In genomic region chr11:98952110-98952509, GRCh38 we compare ENCODE assay signal across 26 cellular contexts.
"Had no signal": no experiment of that assay in that cellular context is flagged by ENCODE, and none has a peak within 500 bp of the region (broad histone marks: within the 10 kb centered on the region; RNA-seq: fewer than 3 reads in every experiment).

No MANE protein-coding gene starts in this region.

- H3K27ac ChIP-seq: coronary artery, epithelial cell of prostate, esophagus squamous epithelium, gastrocnemius medialis, heart right ventricle, left lung, lower lobe of right lung had no signal

- H3K9me3 Mint-ChIP-seq: mesothelial cell of epicardium had no signal

- H3K27me3 ChIP-seq: esophagus squamous epithelium, gastrocnemius medialis, left lung had no signal

- H3K4me3 ChIP-seq: coronary artery, esophagus squamous epithelium, gastrocnemius medialis, heart right ventricle, left lung, lower lobe of right lung, mucosa of descending colon had no signal

- H3K27ac Mint-ChIP-seq: mesothelial cell of epicardium; naive B cell; naive thymus-derived CD8-positive, alpha-beta T cell had no signal

- FAIRE-seq: colon, islet of Langerhans, keratinocyte had no signal

- H3K36me3 ChIP-seq: esophagus squamous epithelium, gastrocnemius medialis, heart right ventricle, left lung, lower lobe of right lung had no signal

- H3K4me1 ChIP-seq: esophagus squamous epithelium, gastrocnemius medialis, heart right ventricle, left lung, lower lobe of right lung had no signal

- H3K4me3 Mint-ChIP-seq: mesothelial cell of epicardium; naive B cell; naive thymus-derived CD8-positive, alpha-beta T cell had no signal

- H3K27me3 Mint-ChIP-seq: naive B cell; naive thymus-derived CD8-positive, alpha-beta T cell had no signal

- H3K36me3 Mint-ChIP-seq: mesothelial cell of epicardium; naive B cell; naive thymus-derived CD8-positive, alpha-beta T cell had no signal

- H3K4me1 Mint-ChIP-seq: naive B cell; naive thymus-derived CD8-positive, alpha-beta T cell had no signal

- ATAC-seq: esophagus mucosa; gastrocnemius medialis; heart right ventricle; left cardiac atrium; left lung; left ventricle myocardium superior; lower lobe of right lung; mucosa of descending colon; naive thymus-derived CD8-positive, alpha-beta T cell had no signal

- H3K9me3 ChIP-seq: esophagus squamous epithelium, gastrocnemius medialis, heart right ventricle, lower lobe of right lung had no signal

- DNase-seq: dermis blood vessel endothelial cell; effector memory CD4-positive, alpha-beta T cell; erythroblast; esophagus squamous epithelium; foreskin fibroblast; foreskin melanocyte; gastrocnemius medialis; glutamatergic neuron; head of caudate nucleus; heart right ventricle; hippocampal formation; left cardiac atrium; left lung; left ventricle myocardium superior; lower lobe of right lung; mesenchymal stem cell; mucosa of descending colon; naive B cell; naive thymus-derived CD8-positive, alpha-beta T cell had no signal
